13 cellular contexts compared by ENCODE assay signal in the genomic region with DNA sequence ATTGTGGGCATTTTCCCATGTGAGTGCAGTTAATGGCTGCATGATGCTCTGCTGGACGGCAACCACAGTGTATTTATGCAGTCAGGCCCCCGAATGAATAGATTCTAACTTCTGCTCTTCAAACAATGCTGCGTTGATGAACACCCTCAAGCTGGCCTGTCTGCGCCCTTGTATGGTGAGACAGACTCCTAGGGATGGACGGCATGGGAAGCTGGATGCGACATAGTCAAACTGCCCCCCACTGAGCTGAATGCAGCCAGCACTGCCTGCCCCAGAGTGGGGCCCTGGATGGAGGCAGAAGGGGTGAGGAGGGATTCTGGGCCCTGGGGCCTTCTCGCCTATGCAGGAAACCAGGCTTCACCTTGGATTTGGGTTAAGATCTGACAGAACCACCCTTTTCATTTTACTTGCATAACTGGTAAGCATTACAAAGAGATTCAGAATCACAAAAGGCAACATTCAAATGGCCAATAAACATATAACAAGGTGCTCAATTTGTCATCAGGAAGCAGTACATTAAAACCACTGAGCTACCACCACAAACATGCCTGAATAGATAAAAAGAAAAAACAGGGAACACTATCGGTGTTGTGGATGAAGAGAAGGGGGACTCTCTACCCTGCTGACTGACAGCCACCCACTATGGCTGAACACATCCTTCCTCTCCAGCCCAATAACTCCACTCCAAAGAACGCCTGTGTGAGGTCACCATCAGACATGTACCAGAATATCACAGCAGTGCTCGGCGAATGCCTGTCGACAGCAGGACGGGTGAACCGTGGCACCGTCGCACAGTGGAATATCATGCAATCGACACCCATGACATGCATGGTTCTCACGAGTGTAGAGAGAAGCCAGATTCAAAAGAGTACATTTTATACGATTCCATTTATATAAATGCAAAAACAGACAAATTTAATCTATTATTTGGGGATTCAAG.
DNase-seq lines count a peak whose midpoint lies in the region; FAIRE-seq and TF ChIP-seq lines count a peak whose summit lies in the region.
"Had no signal": no experiment of that assay in that cellular context is flagged by ENCODE, and none has a peak within 500 bp of the region (broad histone marks: within the 10 kb centered on the region; RNA-seq: fewer than 3 reads in every experiment).

No MANE protein-coding gene starts in this region.

- peak overlapping the region; percentile 80 for H3K27ac Mint-ChIP-seq in chondrocyte (ENCODE audit: unreplicated experiment)

- no peaks in the 10 kb centered on the region for H3K27me3 Mint-ChIP-seq in chondrocyte (ENCODE audit: low read depth)
- H3K27me3 Mint-ChIP-seq: stimulated activated naive CD8-positive, alpha-beta T cell treated with anti-CD3 and anti-CD28 coated beads, Interleukin-15, amount 100 ng/mL, for 72 hours had no signal

- peaks cover 6% of the 10 kb centered on the region for H3K9me3 Mint-ChIP-seq in chondrocyte (ENCODE audit: low read depth)
- H3K9me3 Mint-ChIP-seq: stimulated activated naive CD8-positive, alpha-beta T cell treated with anti-CD3 and anti-CD28 coated beads, Interleukin-15, amount 100 ng/mL, for 72 hours had no signal

- no peaks in the 10 kb centered on the region for H3K79me2 ChIP-seq in Karpas-422 (ENCODE audit: low read length)

- no peak overlapping the region for H2AFZ ChIP-seq in Karpas-422 (ENCODE audit: low read length)

- H3K36me3 Mint-ChIP-seq in chondrocyte (ENCODE audit: low read depth), result peaks cover 2% of the 10 kb centered on the region

- peaks cover 18% of the 10 kb centered on the region for H3K4me1 ChIP-seq in Karpas-422 (ENCODE audit: low read length)

- no peaks in the 10 kb centered on the region for H3K9me3 ChIP-seq in Karpas-422 (ENCODE audit: low read length)
- H3K9me3 ChIP-seq: breast epithelium had no signal

- TF ChIP-seq CTCF in chondrocyte (IDR thresholded peaks at IDR 0.05), result no peak

- no peak for DNase-seq in GM12891 (ENCODE audit: insufficient read length, low spot score)
- DNase-seq in NCI-H146 (lab: John Stamatoyannopoulos, UW), result peak; percentile 56
- no peak for DNase-seq in chondrocyte (ENCODE audit: low spot score)
- peak; percentile 82 for DNase-seq in mesenteric fat pad (ENCODE audit: low spot score)
- DNase-seq in occipital lobe (lab: John Stamatoyannopoulos, UW), result no peak
- DNase-seq in Karpas-422, result no peak
- DNase-seq in NK-92 treated with Interleukin-12 subunit alpha and Interleukin-12 subunit beta, amount 100 ng/mL, for 24 hours (lab: John Stamatoyannopoulos, UW), result no peak
- no peak for DNase-seq in NCI-H226
- DNase-seq: erythroblast; kidney; stimulated activated naive CD8-positive, alpha-beta T cell treated with anti-CD3 and anti-CD28 coated beads, Interleukin-15, amount 100 ng/mL, for 72 hours had no signal

- H3K4me3 Mint-ChIP-seq in chondrocyte (ENCODE audit: unreplicated experiment), result no peak overlapping the region
- H3K4me3 Mint-ChIP-seq: stimulated activated naive CD8-positive, alpha-beta T cell treated with anti-CD3 and anti-CD28 coated beads, Interleukin-15, amount 100 ng/mL, for 72 hours had no signal

- no peaks in the 10 kb centered on the region for H3K27me3 ChIP-seq in Karpas-422 (ENCODE audit: low read length)
- H3K27me3 ChIP-seq: breast epithelium had no signal

- peaks cover 68% of the 10 kb centered on the region for H3K4me1 Mint-ChIP-seq in chondrocyte (ENCODE audit: low read depth)

- H3K9me2 ChIP-seq in Karpas-422 (replicated peaks; ENCODE audit: insufficient read depth, low read length), result no peaks in the 10 kb centered on the region

- peak; percentile 57 for FAIRE-seq in GM12891 (lab: Jason Lieb, UNC)
- FAIRE-seq: kidney had no signal

- peaks cover 32% of the 10 kb centered on the region for H4K20me1 ChIP-seq in Karpas-422 (ENCODE audit: insufficient read depth, low read depth, low read length)

- H3K4me3 ChIP-seq in Karpas-422 (ENCODE audit: low read length), result no peak overlapping the region
- H3K4me3 ChIP-seq: breast epithelium had no signal

- no peak overlapping the region for H3K27ac ChIP-seq in Karpas-422 (ENCODE audit: low read length)
- H3K27ac ChIP-seq: breast epithelium, HL-60 had no signal

- H3K36me3 ChIP-seq in Karpas-422 (ENCODE audit: insufficient read depth, low read length), result no peaks in the 10 kb centered on the region
- H3K36me3 ChIP-seq: breast epithelium had no signal

- no peak overlapping the region for H3K9ac ChIP-seq in Karpas-422 (ENCODE audit: low read length)

- no peak overlapping the region for H3K4me2 ChIP-seq in Karpas-422 (ENCODE audit: low read depth, low read length, poor library complexity, severe bottlenecking)

- no peak for TF ChIP-seq POLR2A in GM12891 (IDR thresholded peaks at IDR 0.05; ENCODE audit: low read depth, low read length)

TF ChIP-seq in GM12891, 5 proteins besides CTCF, POLR2A, EP300 and RAD21:
- TF ChIP-seq PAX5 (IDR thresholded peaks at IDR 0.05; ENCODE audit: insufficient read depth, low read length, severe bottlenecking) (no peak), POLR2AphosphoS5 (IDR thresholded peaks at IDR 0.05; ENCODE audit: low read depth, low read length) (no peak), POU2F2 (IDR thresholded peaks at IDR 0.05; ENCODE audit: low read depth, low read length) (no peak), TAF1 (IDR thresholded peaks at IDR 0.05; ENCODE audit: low read depth, low read length) (no peak), SPI1 (IDR thresholded peaks at IDR 0.05; ENCODE audit: low read depth, low read length) (no peak)

Comparison
In these comparisons a context has a peak if more than half of its experiments do, and no peak if none do; other contexts are left out.
1. DNase-seq: peak in NCI-H146 (single experiment) and mesenteric fat pad (single experiment); none in GM12891 (single experiment), chondrocyte (single experiment), occipital lobe (single experiment), Karpas-422 (single experiment), NK-92 treated with Interleukin-12 subunit alpha and Interleukin-12 subunit beta, amount 100 ng/mL, for 24 hours (single experiment) and NCI-H226 (single experiment).